1 cellular context compared by ENCODE assay signal in genomic region chr17:7560172-7561027, GRCh38.
A peak's percentile ranks its signal among the peaks of the same experiment; 100 is the strongest.
TF ChIP-seq lines count a peak whose summit lies in the region.

No MANE protein-coding gene starts in this region.

TF ChIP-seq in HepG2, 621 proteins besides CTCF, POLR2A, EP300 and RAD21 (continued from another document and continues in another):
- TF ChIP-seq ZNF407 (CRISPR knock-in tag; IDR thresholded peaks at IDR 0.05; ENCODE audit: not compliant biosample characterization) (no peak), ZBTB8A (CRISPR knock-in tag; IDR thresholded peaks at IDR 0.05; ENCODE audit: borderline replicate concordance, low read depth) (0 out of 2 replicates have a peak, but pooled peaks have one; percentile 7), DMTF1 (CRISPR knock-in tag; IDR thresholded peaks at IDR 0.05) (no peak), RAD51 (IDR thresholded peaks at IDR 0.05; ENCODE audit: borderline replicate concordance) (no peak), ATF7 (IDR thresholded peaks at IDR 0.05) (no peak), ATF7 (CRISPR knock-in tag; IDR thresholded peaks at IDR 0.05) (no peak), ZNF576 (CRISPR knock-in tag; IDR thresholded peaks at IDR 0.05) (no peak), ZNF788 (CRISPR knock-in tag; IDR thresholded peaks at IDR 0.05; ENCODE audit: borderline replicate concordance) (no peak), U2AF1 (optimal IDR thresholded peaks at IDR 0.05; ENCODE audit: low read depth, low read length) (peak; percentile 23), ZNF124 (CRISPR knock-in tag; IDR thresholded peaks at IDR 0.05) (no peak), ATF1 (CRISPR knock-in tag; IDR thresholded peaks at IDR 0.05) (no peak), FOXJ3 (CRISPR knock-in tag; IDR thresholded peaks at IDR 0.05; ENCODE audit: borderline replicate concordance) (no peak), TGIF2 (CRISPR knock-in tag; IDR thresholded peaks at IDR 0.05) (no peak), THAP8 (CRISPR knock-in tag; IDR thresholded peaks at IDR 0.05; ENCODE audit: borderline replicate concordance) (no peak), RBM22 (optimal IDR thresholded peaks at IDR 0.05; ENCODE audit: low read length) (no peak), RFX1 (IDR thresholded peaks at IDR 0.05) (no peak), NFRKB (IDR thresholded peaks at IDR 0.05) (no peak), SOX6 (IDR thresholded peaks at IDR 0.05) (no peak), SOX6 (CRISPR knock-in tag; IDR thresholded peaks at IDR 0.05) (no peak), ZNF329 (CRISPR knock-in tag; IDR thresholded peaks at IDR 0.05; ENCODE audit: low read depth) (no peak), AFF4 (CRISPR knock-in tag; IDR thresholded peaks at IDR 0.05) (no peak), ZNF644 (CRISPR knock-in tag; IDR thresholded peaks at IDR 0.05; ENCODE audit: low read depth) (no peak), NONO (IDR thresholded peaks at IDR 0.05) (no peak), NONO (CRISPR knock-in tag; conservative IDR thresholded peaks at IDR 0.05) (no peak; the same call in 1 of the 2 replicates), ZNF44 (CRISPR knock-in tag; IDR thresholded peaks at IDR 0.05) (no peak), GATA4 (IDR thresholded peaks at IDR 0.05; ENCODE audit: borderline replicate concordance, low read depth) (no peak), ZNF513 (CRISPR knock-in tag; conservative IDR thresholded peaks at IDR 0.05) (no peak), STAG1 (CRISPR knock-in tag; IDR thresholded peaks at IDR 0.05) (peak; percentile 37), ZMYM3 (CRISPR knock-in tag; IDR thresholded peaks at IDR 0.05) (0 out of 2 replicates have a peak, but pooled peaks have one; percentile 20), NR2F2 (IDR thresholded peaks at IDR 0.05; ENCODE audit: borderline replicate concordance, low read depth) (no peak), ZSCAN29 (CRISPR knock-in tag; conservative IDR thresholded peaks at IDR 0.05) (no peak), ZNF770 (CRISPR knock-in tag; IDR thresholded peaks at IDR 0.05) (no peak), KLF11 (CRISPR knock-in tag; IDR thresholded peaks at IDR 0.05) (no peak)
- TF ChIP-seq, protein P1, sequence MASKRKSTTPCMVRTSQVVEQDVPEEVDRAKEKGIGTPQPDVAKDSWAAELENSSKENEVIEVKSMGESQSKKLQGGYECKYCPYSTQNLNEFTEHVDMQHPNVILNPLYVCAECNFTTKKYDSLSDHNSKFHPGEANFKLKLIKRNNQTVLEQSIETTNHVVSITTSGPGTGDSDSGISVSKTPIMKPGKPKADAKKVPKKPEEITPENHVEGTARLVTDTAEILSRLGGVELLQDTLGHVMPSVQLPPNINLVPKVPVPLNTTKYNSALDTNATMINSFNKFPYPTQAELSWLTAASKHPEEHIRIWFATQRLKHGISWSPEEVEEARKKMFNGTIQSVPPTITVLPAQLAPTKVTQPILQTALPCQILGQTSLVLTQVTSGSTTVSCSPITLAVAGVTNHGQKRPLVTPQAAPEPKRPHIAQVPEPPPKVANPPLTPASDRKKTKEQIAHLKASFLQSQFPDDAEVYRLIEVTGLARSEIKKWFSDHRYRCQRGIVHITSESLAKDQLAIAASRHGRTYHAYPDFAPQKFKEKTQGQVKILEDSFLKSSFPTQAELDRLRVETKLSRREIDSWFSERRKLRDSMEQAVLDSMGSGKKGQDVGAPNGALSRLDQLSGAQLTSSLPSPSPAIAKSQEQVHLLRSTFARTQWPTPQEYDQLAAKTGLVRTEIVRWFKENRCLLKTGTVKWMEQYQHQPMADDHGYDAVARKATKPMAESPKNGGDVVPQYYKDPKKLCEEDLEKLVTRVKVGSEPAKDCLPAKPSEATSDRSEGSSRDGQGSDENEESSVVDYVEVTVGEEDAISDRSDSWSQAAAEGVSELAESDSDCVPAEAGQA (IDR thresholded peaks at IDR 0.05; ENCODE audit: low read depth): no peak
- TF ChIP-seq, protein P1 (CRISPR knock-in tag; IDR thresholded peaks at IDR 0.05; ENCODE audit: borderline replicate concordance): no peak
